In genomic region chr14:51925980-51926379, GRCh38 we compare ENCODE assay signal across 32 cellular contexts.
"Had no signal": no experiment of that assay in that cellular context is flagged by ENCODE, and none has a peak within 500 bp of the region (broad histone marks: within the 10 kb centered on the region; RNA-seq: fewer than 3 reads in every experiment).

No MANE protein-coding gene starts in this region.

- H3K9ac ChIP-seq: KMS-11, SK-N-SH had no signal

- H3K9me3 ChIP-seq: Peyer's patch, SJSA1, SK-N-SH had no signal

- H3K27me3 Mint-ChIP-seq: activated B cell treated with CpG ODN at 0.5 μM for 24 hours; activated CD4-positive, alpha-beta memory T cell treated with anti-CD3 and anti-CD28 coated beads for 36 hours; activated naive CD4-positive, alpha-beta T cell treated with anti-CD3 and anti-CD28 coated beads, Interleukin-2, amount 10 ng/mL, durations not matched to agents 7 days and 5 days; activated naive CD8-positive, alpha-beta T cell; activated naive CD8-positive, alpha-beta T cell treated with anti-CD3 and anti-CD28 coated beads, Interleukin-2, amount 50 U/mL, for 24 hours; brain had no signal

- H3K4me3 ChIP-seq: Peyer's patch, SJSA1 had no signal

- H3K36me3 ChIP-seq: Peyer's patch, SJSA1 had no signal

- H3K27ac Mint-ChIP-seq: activated B cell treated with CpG ODN at 0.5 μM for 24 hours; activated CD4-positive, alpha-beta memory T cell treated with anti-CD3 and anti-CD28 coated beads for 36 hours; activated naive CD4-positive, alpha-beta T cell treated with anti-CD3 and anti-CD28 coated beads, Interleukin-2, amount 10 ng/mL, durations not matched to agents 7 days and 5 days; activated naive CD8-positive, alpha-beta T cell; activated T-helper 1 cell treated with anti-CD3 and anti-CD28 coated beads, Interleukin-12 subunit alpha, Interleukin-12 subunit beta, Interleukin-2, Interleukin-4 antibody, amounts not matched to agents 30 ng/mL and 10 ng/mL and 1 ng/mL, durations not matched to agents 14 hours and 24 hours and 36 hours had no signal

- DNase-seq: activated B cell treated with CpG ODN at 0.5 μM for 24 hours; activated CD4-positive, alpha-beta memory T cell treated with anti-CD3 and anti-CD28 coated beads for 36 hours; activated CD4-positive, alpha-beta T cell treated with anti-CD3 and anti-CD28 coated beads for 4 hours; activated CD4-positive, alpha-beta T cell treated with anti-CD3 and anti-CD28 coated beads, Interleukin-2, amount 50 U/mL, for 1 hour; activated CD4-positive, CD25-positive, alpha-beta regulatory T cell treated with anti-CD3 and anti-CD28 coated beads, Interleukin-2, amount 50 U/mL, for 72 hours; activated CD8-positive, alpha-beta memory T cell treated with anti-CD3 and anti-CD28 coated beads, Interleukin-2, amount 50 U/mL, for 4 hours; activated effector memory CD4-positive, alpha-beta T cell treated with Interleukin-2 at 50 U/mL for 16 hours; activated naive CD4-positive, alpha-beta T cell treated with anti-CD3 and anti-CD28 coated beads, Interleukin-2, amount 10 ng/mL, durations not matched to agents 7 days and 5 days; activated naive CD8-positive, alpha-beta T cell treated with anti-CD3 and anti-CD28 coated beads, Interleukin-2, amount 50 U/mL, for 24 hours; activated T-cell treated with anti-CD3 and anti-CD28 coated beads for 4 hours; activated T-cell treated with anti-CD3 and anti-CD28 coated beads, Interleukin-2, amount 50 U/mL, for 4 hours; anterior cingulate cortex; MM.1S; MV-4-11; NCI-H1092; NCI-H1436 treated with DMSO at 0.1 percent for 48 hours; NCI-H1694 treated with DMSO at 0.1 percent for 48 hours; NCI-H2029; NCI-H345; NCI-H524 treated with DMSO at 0.1 percent for 48 hours; Peyer's patch; RPMI8226; SHP77 treated with DMSO at 0.1 percent for 48 hours; SK-N-SH; T-helper 2 cell; T-helper 9 cell had no signal

- H3K4me3 Mint-ChIP-seq: activated B cell treated with CpG ODN at 0.5 μM for 24 hours; activated CD4-positive, alpha-beta memory T cell treated with anti-CD3 and anti-CD28 coated beads for 36 hours; activated naive CD4-positive, alpha-beta T cell treated with anti-CD3 and anti-CD28 coated beads, Interleukin-2, amount 10 ng/mL, durations not matched to agents 7 days and 5 days; activated naive CD8-positive, alpha-beta T cell; activated naive CD8-positive, alpha-beta T cell treated with anti-CD3 and anti-CD28 coated beads, Interleukin-2, amount 50 U/mL, for 24 hours; activated T-cell treated with anti-CD3 and anti-CD28 coated beads, Interleukin-2, amount 50 U/mL, for 4 hours; activated T-helper 1 cell treated with anti-CD3 and anti-CD28 coated beads, Interleukin-12 subunit alpha, Interleukin-12 subunit beta, Interleukin-2, Interleukin-4 antibody, amounts not matched to agents 30 ng/mL and 10 ng/mL and 1 ng/mL, durations not matched to agents 14 hours and 24 hours and 36 hours; brain had no signal

- H3K27ac ChIP-seq: KMS-11, Peyer's patch, SJSA1, VCaP had no signal

- H3K9me3 Mint-ChIP-seq: activated B cell treated with CpG ODN at 0.5 μM for 24 hours; activated CD4-positive, alpha-beta memory T cell treated with anti-CD3 and anti-CD28 coated beads for 36 hours; activated naive CD4-positive, alpha-beta T cell treated with anti-CD3 and anti-CD28 coated beads, Interleukin-2, amount 10 ng/mL, durations not matched to agents 7 days and 5 days; activated T-cell treated with anti-CD3 and anti-CD28 coated beads, Interleukin-2, amount 50 U/mL, for 4 hours; activated T-helper 1 cell treated with anti-CD3 and anti-CD28 coated beads, Interleukin-12 subunit alpha, Interleukin-12 subunit beta, Interleukin-2, Interleukin-4 antibody, amounts not matched to agents 30 ng/mL and 10 ng/mL and 1 ng/mL, durations not matched to agents 14 hours and 24 hours and 36 hours; brain had no signal

- ATAC-seq: activated naive CD8-positive, alpha-beta T cell treated with anti-CD3 and anti-CD28 coated beads, Interleukin-2, amount 50 U/mL, for 24 hours; activated T-cell treated with anti-CD3 and anti-CD28 coated beads, Interleukin-2, amount 50 U/mL, for 4 hours had no signal

- H3K27me3 ChIP-seq: Peyer's patch, SJSA1 had no signal

- H3K4me2 ChIP-seq: KMS-11, SK-N-SH had no signal
